In genomic region chr2:219252084-219252483, GRCh38 we compare ENCODE assay signal across 8 cellular contexts.
DNase-seq lines count a peak whose midpoint lies in the region; ATAC-seq, FAIRE-seq and TF ChIP-seq lines count a peak whose summit lies in the region.

No MANE protein-coding gene starts in this region.

- TF ChIP-seq CTCF in HL-60 (IDR thresholded peaks at IDR 0.05; ENCODE audit: insufficient read depth, low read length) (no peak), epithelial cell of esophagus (IDR thresholded peaks at IDR 0.05; ENCODE audit: insufficient read depth, low read depth, low read length, missing control alignments) (peak; percentile 14), D721Med (IDR thresholded peaks at IDR 0.05; ENCODE audit: insufficient read depth, missing control alignments) (no peak)

- peak overlapping the region; percentile 74 for H3K27ac ChIP-seq in HL-60 (replicated peaks)

- no peak for FAIRE-seq in D721Med (lab: Jason Lieb, UNC)

- H3K4me3 ChIP-seq in HL-60 (replicated peaks; ENCODE audit: insufficient read depth, low read length) (peak overlapping the region; percentile 79), epithelial cell of esophagus (ENCODE audit: low read length) (peak overlapping the region; percentile 66)

- ATAC-seq in HG03439 (IDR thresholded peaks at IDR 0.05; ENCODE audit: unreplicated experiment) (no peak), GM18907 (IDR thresholded peaks at IDR 0.05; ENCODE audit: unreplicated experiment) (no peak)

- DNase-seq in HL-60 (ENCODE audit: low read depth in 1 of 2, low spot score in 1 of 2), result no peak
- peak; percentile 46 for DNase-seq in activated CD4-positive, alpha-beta T cell treated with anti-CD3 and anti-CD28 coated beads for 48 hours
- peak; percentile 80 for DNase-seq in epithelial cell of esophagus (ENCODE audit: low read depth)
- peak; percentile 32 for DNase-seq in stimulated activated CD4-positive, alpha-beta T cell treated with anti-CD3 and anti-CD28 coated beads, Interleukin-2, amount 100 ng/mL, for 4 hours (ENCODE audit: low read depth)
- DNase-seq in germinal center (ENCODE audit: low spot score), result no peak
- no peak for DNase-seq in D721Med (ENCODE audit: insufficient read length, low spot score)

- no peaks in the 10 kb centered on the region for H3K27me3 ChIP-seq in HL-60 (ENCODE audit: insufficient read depth, poor library complexity, severe bottlenecking)

Comparison
In these comparisons a context has a peak if more than half of its experiments do, and no peak if none do; other contexts are left out.
1. DNase-seq: peak in activated CD4-positive, alpha-beta T cell treated with anti-CD3 and anti-CD28 coated beads for 48 hours (single experiment), epithelial cell of esophagus (single experiment) and stimulated activated CD4-positive, alpha-beta T cell treated with anti-CD3 and anti-CD28 coated beads, Interleukin-2, amount 100 ng/mL, for 4 hours (single experiment); none in HL-60 (0 of 2), germinal center (single experiment) and D721Med (single experiment).